16 cellular contexts compared by ENCODE assay signal in the genomic region with DNA sequence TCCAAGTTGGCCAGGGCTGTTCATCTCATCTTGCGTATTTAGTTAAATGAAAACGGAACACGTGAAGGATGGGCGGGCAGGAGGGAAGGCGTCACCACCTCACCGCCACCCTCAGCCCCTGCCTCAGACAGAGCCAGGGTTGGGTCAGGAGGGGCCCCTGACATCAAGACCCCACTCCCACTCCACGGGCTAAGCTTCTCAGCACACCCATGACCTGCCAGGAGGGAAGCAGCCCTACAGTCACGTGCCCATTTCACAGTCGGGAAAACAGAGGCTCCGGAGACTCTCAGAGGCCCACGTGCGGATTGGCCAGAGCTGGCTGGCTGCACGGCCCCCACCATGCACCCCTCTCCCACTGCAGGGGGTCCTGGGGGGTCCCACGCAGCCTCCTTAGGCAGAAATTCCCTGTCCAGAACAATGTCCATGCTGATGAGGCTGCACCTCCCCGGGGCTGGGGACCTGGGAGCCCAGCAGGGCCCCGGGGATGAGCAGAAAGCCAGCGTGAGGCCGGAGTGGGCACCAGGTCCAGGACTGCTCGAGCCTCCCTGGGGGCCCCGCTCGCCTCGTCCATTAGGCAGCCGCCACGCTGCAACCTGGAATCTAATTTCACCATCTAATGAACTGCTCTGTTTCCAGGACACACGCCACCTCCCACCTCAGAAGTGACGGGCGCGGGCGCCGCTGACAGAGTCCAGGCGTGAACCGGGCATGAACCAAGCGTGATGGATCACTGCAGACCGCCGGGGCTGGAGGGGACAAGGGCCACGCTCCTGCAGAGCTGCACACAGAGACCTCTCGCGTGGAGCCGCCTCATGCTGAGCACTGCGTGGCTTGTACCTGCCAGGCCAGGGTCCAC. TPM values are rescaled to one million over a fixed set of nuclear protein-coding genes. Genes with fewer than 3 reads are reported as not detected.
DNase-seq lines count a peak whose midpoint lies in the region; ATAC-seq and TF ChIP-seq lines count a peak whose summit lies in the region.
"Had no signal": no experiment of that assay in that cellular context is flagged by ENCODE, and none has a peak within 500 bp of the region (broad histone marks: within the 10 kb centered on the region; RNA-seq: fewer than 3 reads in every experiment).

No MANE protein-coding gene starts in this region.

- no peak for TF ChIP-seq CTCF in right atrium auricular region (IDR thresholded peaks at IDR 0.05)
- TF ChIP-seq CTCF in psoas muscle (IDR thresholded peaks at IDR 0.05): no peak

- peaks cover 0 to 47% of the 10 kb centered on the region in 2 donors for H3K4me1 ChIP-seq in right atrium auricular region
- H3K4me1 ChIP-seq in psoas muscle: no peaks in the 10 kb centered on the region

- peak; percentile 9 for DNase-seq in COLO668 (lab: John Stamatoyannopoulos, UW; ENCODE audit: unreplicated experiment)
- DNase-seq in NCI-H1436 treated with DMSO at 0.1 percent for 48 hours (lab: John Stamatoyannopoulos, UW): peak; percentile 29
- peak in 2 of 61 donors; percentile 32 to 38 for DNase-seq in caudate nucleus (lab: John Stamatoyannopoulos, UW)
- DNase-seq in right atrium auricular region (ENCODE audit: low spot score): peak; percentile 60
- DNase-seq in NOMO-1 (lab: John Stamatoyannopoulos, UW; ENCODE audit: unreplicated experiment in 2 of 2): no peak
- no peak for DNase-seq in psoas muscle
- DNase-seq: activated CD4-positive, alpha-beta T cell treated with anti-CD3 and anti-CD28 coated beads, Interleukin-2, amount 10 ng/mL, durations not matched to agents 7 days and 5 days; activated T-cell treated with anti-CD3 and anti-CD28 coated beads, Interleukin-2, amount 50 U/mL, for 24 hours; effector CD8-positive, alpha-beta T cell; left colon; stimulated activated CD4-positive, alpha-beta T cell treated with anti-CD3 and anti-CD28 coated beads, Interleukin-2, amount 100 ng/mL, for 48 hours had no signal

- H3K27me3 ChIP-seq in right atrium auricular region (no peaks in the 10 kb centered on the region), psoas muscle (ENCODE audit: insufficient read depth in 3 of 3, low read length in 2 of 3) (peaks cover 0 to 92% (median 28%) of the 10 kb centered on the region in 3 donors)
- H3K27me3 ChIP-seq: cardiac muscle cell had no signal

- H3K9me3 ChIP-seq in right atrium auricular region (no peaks in the 10 kb centered on the region), psoas muscle (no peaks in the 10 kb centered on the region)

- 50 to 66% (median 54%) methylated on average over 37 to 40 of the region's 40 CpGs for WGBS in psoas muscle, 3 donors

- intact Hi-C loops in psoas muscle (cut with DNase I): no loop called here

- H3K36me3 ChIP-seq in right atrium auricular region (no peaks in the 10 kb centered on the region), psoas muscle (ENCODE audit: insufficient read depth in 1 of 2, low read depth in 1 of 2) (no peaks in the 10 kb centered on the region)
- H3K36me3 ChIP-seq: cardiac muscle cell had no signal

- H3K4me3 ChIP-seq in right atrium auricular region (no peak overlapping the region), psoas muscle (no peak overlapping the region)
- H3K4me3 ChIP-seq: cardiac muscle cell had no signal

- peak overlapping the region; percentile 80 for H3K27ac ChIP-seq in caudate nucleus (ENCODE audit: low read depth, low read length)
- peak overlapping the region; percentile 35 to 38 for H3K27ac ChIP-seq in right atrium auricular region
- H3K27ac ChIP-seq in psoas muscle: no peak overlapping the region
- H3K27ac ChIP-seq: cardiac muscle cell had no signal

- ATAC-seq in GM21381 (IDR thresholded peaks at IDR 0.05; ENCODE audit: unreplicated experiment): no peak
- ATAC-seq in psoas muscle: no peak
- no peak for ATAC-seq in GM21447 (IDR thresholded peaks at IDR 0.05; ENCODE audit: unreplicated experiment)
- ATAC-seq: left colon had no signal

RNA-seq across cellular contexts. Expression of gene KCNQ2, which starts 15.8 kb away (rescaled TPM):
- total RNA-seq in right atrium auricular region (not detected), psoas muscle (1 to 10 TPM in 1 of 4 donors, under 1 TPM in 3; 0.11 to 2.8 (median 0.28) TPM)
- polyA plus RNA-seq in psoas muscle: under 1 TPM in 2 of 3 donors, not detected in 1; 0.01 to 0.03 TPM
- total RNA-seq: fibroblast of lung, osteocyte had no signal
- polyA plus RNA-seq: fibroblast of lung had no signal

RNA-seq across cellular contexts. Expression of gene EEF1A2, which starts 42.2 kb away (rescaled TPM):
- total RNA-seq in right atrium auricular region (100 to 1,000 TPM; 797 to 886 TPM), psoas muscle (1,000 to 10,000 TPM; 1,781 to 2,126 (median 2,004) TPM)
- polyA plus RNA-seq in psoas muscle: 1,000 to 10,000 TPM in 2 of 3 donors, 100 to 1,000 TPM in 1; 952 to 1,898 (median 1,229) TPM

Comparison
In these comparisons a context has a peak if more than half of its experiments do, and no peak if none do; other contexts are left out.
1. DNase-seq: peak in COLO668 (single experiment), NCI-H1436 treated with DMSO at 0.1 percent for 48 hours (single experiment) and right atrium auricular region (single experiment); none in NOMO-1 (0 of 2) and psoas muscle (0 of 2).